Comparison of ENCODE assay signal across 8 cellular contexts in the genomic region with DNA sequence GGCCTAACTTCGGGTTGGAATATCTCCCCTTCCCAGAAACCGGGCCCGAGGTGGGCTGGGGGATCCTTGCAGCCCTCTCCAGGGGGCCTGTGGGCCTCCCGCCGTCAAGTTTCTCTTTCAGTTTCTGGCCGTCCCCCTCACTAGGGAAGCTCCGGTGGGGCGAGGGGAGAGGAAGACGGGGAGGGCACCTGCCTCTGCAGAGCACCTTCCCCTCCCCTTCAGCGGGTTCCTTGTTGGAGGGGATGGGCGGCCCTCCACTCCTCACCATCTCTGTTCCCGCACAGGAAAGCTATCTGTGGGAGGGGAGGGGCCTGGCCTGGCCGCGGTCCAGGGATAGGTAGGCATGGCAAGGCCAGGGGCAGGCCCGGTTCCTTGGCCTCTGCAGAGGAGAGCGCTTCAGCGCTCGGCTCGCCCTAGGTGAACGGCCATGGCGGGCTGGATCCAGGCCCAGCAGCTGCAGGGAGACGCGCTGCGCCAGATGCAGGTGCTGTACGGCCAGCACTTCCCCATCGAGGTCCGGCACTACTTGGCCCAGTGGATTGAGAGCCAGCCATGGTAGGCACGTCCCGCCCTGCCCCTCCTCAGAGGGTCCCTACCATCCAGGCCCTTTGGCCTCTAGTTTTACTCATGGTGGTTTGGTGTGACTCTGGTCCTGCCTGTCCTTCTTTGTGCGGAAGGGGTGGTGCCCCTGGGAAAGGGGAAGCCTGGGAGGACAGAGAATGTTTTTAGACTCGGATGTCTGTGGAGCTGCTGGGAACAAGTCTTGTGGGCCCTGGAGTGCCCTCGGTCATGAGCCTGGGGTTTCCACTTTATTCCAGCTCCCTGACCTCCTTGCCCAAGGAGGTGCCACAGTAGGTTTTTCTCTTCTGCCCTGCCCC. TPM values are rescaled to one million over a fixed set of nuclear protein-coding genes. Genes with fewer than 3 reads are reported as not detected.
A peak's percentile ranks its signal among the peaks of the same experiment; 100 is the strongest.
DNase-seq lines count a peak whose midpoint lies in the region; ATAC-seq and TF ChIP-seq lines count a peak whose summit lies in the region.

No MANE protein-coding gene starts in this region.

- TF ChIP-seq EP300 in transverse colon (IDR thresholded peaks at IDR 0.05; ENCODE audit: low read depth), result no peak

- peak overlapping the region; percentile 93 for H3K4me3 Mint-ChIP-seq in natural killer cell treated with Interleukin-12 subunit alpha and Interleukin-12 subunit beta and Interleukin-15 and Interleukin-18, amount 100 ng/mL, for 72 hours

- H3K36me3 ChIP-seq in ACC112 (ENCODE audit: insufficient read depth, low read length) (no peaks in the 10 kb centered on the region), transverse colon (no peaks in the 10 kb centered on the region)
- H3K36me3 ChIP-seq in effector memory CD4-positive, alpha-beta T cell (ENCODE audit: control insufficient read depth, insufficient read depth, low read length), result peaks cover 12% of the 10 kb centered on the region

- H2AFZ ChIP-seq in ACC112 (ENCODE audit: low read length, unreplicated experiment), result peak overlapping the region; percentile 59

- H3K27me3 Mint-ChIP-seq in natural killer cell treated with Interleukin-12 subunit alpha and Interleukin-12 subunit beta and Interleukin-15 and Interleukin-18, amount 100 ng/mL, for 72 hours, result no peaks in the 10 kb centered on the region

- no peaks in the 10 kb centered on the region for H3K79me2 ChIP-seq in ACC112 (ENCODE audit: control insufficient read depth, insufficient read depth, low read length, unreplicated experiment)

- WGBS in transverse colon (ENCODE audit: low coverage in 1 of 2), 2 donors, result 28% methylated on average over 31 of the region's 32 CpGs; no CpG with 5 or more reads in 1 of the 2 donors

- H3K4me3 ChIP-seq in ACC112 (ENCODE audit: low read depth, low read length) (peak overlapping the region; percentile 81), transverse colon (peak overlapping the region; percentile 31 to 71 (median 48))
- peak overlapping the region; percentile 61 for H3K4me3 ChIP-seq in effector memory CD4-positive, alpha-beta T cell (ENCODE audit: insufficient read depth, low read depth, low read length, poor library complexity, severe bottlenecking)

- no peak for TF ChIP-seq CTCF in transverse colon (IDR thresholded peaks at IDR 0.05)

- peak overlapping the region; percentile 73 to 96 for H3K27ac Mint-ChIP-seq in natural killer cell treated with Interleukin-12 subunit alpha and Interleukin-12 subunit beta and Interleukin-15 and Interleukin-18, amount 100 ng/mL, for 72 hours

- intact Hi-C loops in transverse colon (cut with DNase I; ENCODE audit: low total_unique reads), result no loop called here

- peak; percentile 36 for DNase-seq in activated CD4-positive, alpha-beta T cell treated with anti-CD3 and anti-CD28 coated beads for 1 hour
- peak; percentile 39 to 46 (median 46) for DNase-seq in effector memory CD4-positive, alpha-beta T cell
- peak; percentile 82 for DNase-seq in natural killer cell treated with Interleukin-12 subunit alpha and Interleukin-12 subunit beta and Interleukin-15 and Interleukin-18, amount 100 ng/mL, for 72 hours (ENCODE audit: low spot score)
- DNase-seq in transverse colon (peak; percentile 68), NAMALWA (ENCODE audit: low spot score) (no peak)

- peaks cover 48 to 58% of the 10 kb centered on the region in 2 donors for H3K4me1 Mint-ChIP-seq in natural killer cell treated with Interleukin-12 subunit alpha and Interleukin-12 subunit beta and Interleukin-15 and Interleukin-18, amount 100 ng/mL, for 72 hours (ENCODE audit: low read depth in 2 of 2)

- no peaks in the 10 kb centered on the region for H3K9me3 ChIP-seq in effector memory CD4-positive, alpha-beta T cell (ENCODE audit: control insufficient read depth, low read length)
- no peaks in the 10 kb centered on the region for H3K9me3 ChIP-seq in transverse colon

- H3K36me3 Mint-ChIP-seq in natural killer cell treated with Interleukin-12 subunit alpha and Interleukin-12 subunit beta and Interleukin-15 and Interleukin-18, amount 100 ng/mL, for 72 hours, result peaks cover 21% of the 10 kb centered on the region

- H3K9me3 Mint-ChIP-seq in natural killer cell treated with Interleukin-12 subunit alpha and Interleukin-12 subunit beta and Interleukin-15 and Interleukin-18, amount 100 ng/mL, for 72 hours, result no peaks in the 10 kb centered on the region

- peak; percentile 17 for ATAC-seq in HG02759 (IDR thresholded peaks at IDR 0.05; ENCODE audit: unreplicated experiment)
- peak; percentile 60 to 63 for ATAC-seq in natural killer cell treated with Interleukin-12 subunit alpha and Interleukin-12 subunit beta and Interleukin-15 and Interleukin-18, amount 100 ng/mL, for 72 hours
- no peak for ATAC-seq in GM18907 (IDR thresholded peaks at IDR 0.05; ENCODE audit: unreplicated experiment)

- TF ChIP-seq POLR2A in transverse colon (IDR thresholded peaks at IDR 0.05), result no peak

- H3K27ac ChIP-seq in ACC112 (ENCODE audit: low read depth, low read length), result no peak overlapping the region
- H3K27ac ChIP-seq in effector memory CD4-positive, alpha-beta T cell (ENCODE audit: insufficient read depth, low read length, poor library complexity, severe bottlenecking), result peak overlapping the region; percentile 88
- peak overlapping the region; percentile 85 to 89 (median 88) for H3K27ac ChIP-seq in transverse colon

- peaks cover 15% of the 10 kb centered on the region for H3K4me1 ChIP-seq in ACC112 (ENCODE audit: control insufficient read depth, insufficient read depth, low read length, unreplicated experiment)
- peaks cover 30% of the 10 kb centered on the region for H3K4me1 ChIP-seq in effector memory CD4-positive, alpha-beta T cell (ENCODE audit: control insufficient read depth, insufficient read depth, low read length, poor library complexity, severe bottlenecking)
- peaks cover 7 to 38% (median 27%) of the 10 kb centered on the region in 4 donors for H3K4me1 ChIP-seq in transverse colon

- in situ Hi-C loops in transverse colon (cut with MboI; ENCODE audit: low pct_ligation_motif_present in 1 of 4, low pct_unique_long_range_greater_than_20kb in 1 of 4, low sequenced_read_pairs in 3 of 4), result no loop called here

- H3K27me3 ChIP-seq in ACC112 (ENCODE audit: insufficient read depth, low read length) (no peaks in the 10 kb centered on the region), transverse colon (no peaks in the 10 kb centered on the region)
- H3K27me3 ChIP-seq in effector memory CD4-positive, alpha-beta T cell (replicated peaks; ENCODE audit: control insufficient read depth, insufficient read depth, low read length, poor library complexity, severe bottlenecking), result no peaks in the 10 kb centered on the region

RNA-seq across cellular contexts. Expression of a gene that starts 0.9 kb away (rescaled TPM):
- total RNA-seq in natural killer cell treated with Interleukin-12 subunit alpha and Interleukin-12 subunit beta and Interleukin-15 and Interleukin-18, amount 100 ng/mL, for 72 hours, result 100 to 1,000 TPM; 187 to 392 TPM
- total RNA-seq in transverse colon, result 10 to 100 TPM; 36.2 to 93.7 (median 50.3) TPM

RNA-seq across cellular contexts. Expression of a gene that starts 13.0 kb away (rescaled TPM):
- total RNA-seq in natural killer cell treated with Interleukin-12 subunit alpha and Interleukin-12 subunit beta and Interleukin-15 and Interleukin-18, amount 100 ng/mL, for 72 hours, result 100 to 1,000 TPM; 131 to 209 TPM
- total RNA-seq in transverse colon, result 100 to 1,000 TPM in 2 of 4 donors, 10 to 100 TPM in 2; 51.3 to 151 (median 79.1) TPM
